In genomic region chr9:102497709-102498108, GRCh38 we compare ENCODE assay signal across 25 cellular contexts.
"Had no signal": no experiment of that assay in that cellular context is flagged by ENCODE, and none has a peak within 500 bp of the region (broad histone marks: within the 10 kb centered on the region; RNA-seq: fewer than 3 reads in every experiment).

No MANE protein-coding gene starts in this region.

- DNase-seq: activated CD4-positive, alpha-beta memory T cell treated with anti-CD3 and anti-CD28 coated beads for 36 hours; activated CD4-positive, alpha-beta T cell treated with anti-CD3 and anti-CD28 coated beads for 4 hours; activated CD4-positive, CD25-positive, alpha-beta regulatory T cell; activated naive CD4-positive, alpha-beta T cell treated with Interleukin-2 at 50 U/mL for 16 hours; activated naive CD8-positive, alpha-beta T cell treated with anti-CD3 and anti-CD28 coated beads for 36 hours; activated T-cell treated with anti-CD3 and anti-CD28 coated beads, Interleukin-2, amount 50 U/mL, for 48 hours; amniotic stem cell; endodermal cell; esophagus squamous epithelium; gastrocnemius medialis; hippocampal formation; left cardiac atrium; mesenchymal stem cell; pancreas; psoas muscle; spleen; stimulated activated CD4-positive, alpha-beta T cell treated with anti-CD3 and anti-CD28 coated beads, Interleukin-4, amount 100 ng/mL, for 24 hours; stimulated activated naive CD4-positive, alpha-beta T cell treated with Interleukin-2 at 50 U/mL for 16 hours had no signal

- H3K27me3 ChIP-seq: breast epithelium, esophagus squamous epithelium, gastrocnemius medialis, pancreas, right atrium auricular region, spleen, vagina had no signal

- ATAC-seq: gastrocnemius medialis, left cardiac atrium, pancreas, psoas muscle had no signal

- H3K4me1 ChIP-seq: breast epithelium, esophagus squamous epithelium, gastrocnemius medialis, pancreas, psoas muscle, right atrium auricular region, spleen, vagina had no signal

- H3K27me3 Mint-ChIP-seq: activated CD4-positive, alpha-beta memory T cell treated with anti-CD3 and anti-CD28 coated beads for 36 hours; activated naive CD8-positive, alpha-beta T cell treated with anti-CD3 and anti-CD28 coated beads for 36 hours; type B pancreatic cell had no signal

- H3K9me3 Mint-ChIP-seq: type B pancreatic cell had no signal

- H3K36me3 Mint-ChIP-seq: activated CD4-positive, alpha-beta memory T cell treated with anti-CD3 and anti-CD28 coated beads for 36 hours; activated naive CD8-positive, alpha-beta T cell treated with anti-CD3 and anti-CD28 coated beads for 36 hours; type B pancreatic cell had no signal

- H3K4me1 Mint-ChIP-seq: activated naive CD8-positive, alpha-beta T cell treated with anti-CD3 and anti-CD28 coated beads for 36 hours; endodermal cell; nephron had no signal

- H3K27ac ChIP-seq: breast epithelium, coronary artery, esophagus squamous epithelium, gastrocnemius medialis, pancreas, psoas muscle, right atrium auricular region, spleen, thoracic aorta, vagina had no signal

- H3K4me3 Mint-ChIP-seq: activated CD4-positive, alpha-beta memory T cell treated with anti-CD3 and anti-CD28 coated beads for 36 hours; activated naive CD8-positive, alpha-beta T cell treated with anti-CD3 and anti-CD28 coated beads for 36 hours; endodermal cell; nephron; type B pancreatic cell had no signal

- H3K9me3 ChIP-seq: breast epithelium, esophagus squamous epithelium, gastrocnemius medialis, pancreas, psoas muscle, thoracic aorta, vagina had no signal

- H3K27ac Mint-ChIP-seq: activated CD4-positive, alpha-beta memory T cell treated with anti-CD3 and anti-CD28 coated beads for 36 hours; activated naive CD8-positive, alpha-beta T cell treated with anti-CD3 and anti-CD28 coated beads for 36 hours; endodermal cell; nephron; type B pancreatic cell had no signal
